Comparison of ENCODE assay signal across 8 cellular contexts in the genomic region with DNA sequence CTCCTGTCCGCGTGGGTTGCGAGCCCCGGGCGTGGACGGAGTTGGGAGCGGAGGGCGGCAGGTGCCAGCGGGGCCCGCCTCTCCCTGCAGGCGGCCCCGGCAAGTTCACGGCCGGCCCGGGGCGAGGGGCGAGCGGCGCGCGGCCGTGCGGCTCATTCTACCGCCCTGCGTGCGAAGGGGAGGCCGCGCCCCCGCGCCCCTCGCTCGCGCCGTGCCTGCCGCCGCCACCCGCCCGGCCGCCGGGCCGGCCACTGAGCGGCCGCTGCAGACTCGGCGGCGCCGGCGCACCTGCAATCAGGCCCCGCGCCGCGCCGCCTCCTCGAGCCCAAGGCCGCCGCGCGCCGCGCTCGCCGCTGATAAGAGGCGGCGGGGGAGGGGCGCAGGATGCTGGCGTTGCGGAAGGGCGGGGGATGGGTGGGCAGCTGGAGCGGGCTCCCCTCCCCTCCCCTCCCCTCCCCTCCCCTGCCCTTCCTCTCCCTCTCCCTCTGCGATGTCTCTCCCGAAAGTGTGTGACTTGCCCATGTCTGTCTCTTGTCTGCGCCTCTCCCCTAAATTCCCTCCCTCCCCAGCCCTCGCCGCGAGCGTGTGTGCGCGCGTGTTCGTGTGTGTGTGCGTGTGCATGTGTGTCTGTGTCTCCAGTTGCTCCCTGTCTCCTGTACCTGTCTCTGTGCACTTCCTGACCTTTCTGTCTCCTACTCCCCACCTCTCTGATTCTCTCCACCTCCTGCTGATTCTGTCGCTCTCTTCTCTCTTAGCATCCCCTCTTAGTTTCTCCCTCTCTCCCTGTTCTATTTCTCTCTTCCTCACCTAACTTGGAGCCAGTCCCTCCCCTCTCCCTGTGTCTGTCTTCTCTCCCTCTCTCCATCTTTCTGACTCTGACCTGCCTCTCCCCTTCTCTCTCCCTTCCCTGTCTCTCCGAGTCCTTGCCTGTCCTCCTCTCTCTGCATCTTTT.
DNase-seq lines count a peak whose midpoint lies in the region; ATAC-seq lines count a peak whose summit lies in the region.

No MANE protein-coding gene starts in this region.

- H3K27ac ChIP-seq in mucosa of rectum (ENCODE audit: low read depth in 2 of 2, low read length in 2 of 2): no peak overlapping the region

- ATAC-seq in Right ventricle myocardium inferior: peak; percentile 16
- no peak for ATAC-seq in HG03196 (IDR thresholded peaks at IDR 0.05; ENCODE audit: unreplicated experiment)
- ATAC-seq in GM18520 (IDR thresholded peaks at IDR 0.05; ENCODE audit: unreplicated experiment): no peak

- DNase-seq in Right ventricle myocardium inferior (ENCODE audit: missing footprints) (peak; percentile 74), cardiac septum (ENCODE audit: low spot score) (no peak), NCI-H460 (ENCODE audit: extremely low read depth, low read depth) (peak; percentile 18), ecto neural progenitor cell (ENCODE audit: low spot score) (peak; percentile 79)
- DNase-seq in stimulated activated CD4-positive, alpha-beta T cell treated with anti-CD3 and anti-CD28 coated beads, Interleukin-12 subunit alpha, Interleukin-12 subunit beta, amount 100 ng/mL, for 4 hours: no peak

- H3K9me3 ChIP-seq in mucosa of rectum (ENCODE audit: control insufficient read depth in 2 of 2, low read length in 2 of 2): no peaks in the 10 kb centered on the region

- intact Hi-C loops in Right ventricle myocardium inferior (cut with DNase I): loop anchor here (2.0 to 10.0 kb wide), 3 partner anchors 55 to 787 kb away; no protein-coding TSS in a partner anchor
- intact Hi-C loops in cardiac septum (cut with DNase I): loop anchor here (1.0 to 5.0 kb wide), 3 partner anchors 56 to 770 kb away; a partner anchor contains a TSS

- peak overlapping the region; percentile 33 to 38 for H3K4me3 ChIP-seq in mucosa of rectum (ENCODE audit: low read length in 2 of 2)

- H3K36me3 ChIP-seq in mucosa of rectum (ENCODE audit: control insufficient read depth in 2 of 2, insufficient read depth in 2 of 2, low read length in 2 of 2): no peaks in the 10 kb centered on the region

- peaks cover 0 to 7% of the 10 kb centered on the region in 2 donors for H3K4me1 ChIP-seq in mucosa of rectum (ENCODE audit: control insufficient read depth in 2 of 2, insufficient read depth in 2 of 2, low read length in 2 of 2)

- no peak overlapping the region for H3K9ac ChIP-seq in mucosa of rectum (ENCODE audit: low read depth in 1 of 2, low read length in 2 of 2)

- H3K27me3 ChIP-seq in mucosa of rectum (ENCODE audit: control insufficient read depth in 2 of 2, insufficient read depth in 2 of 2, low read length in 2 of 2): peaks cover 0 to 3% of the 10 kb centered on the region in 2 donors

Comparison
In these comparisons a context has a peak if more than half of its experiments do, and no peak if none do; other contexts are left out.
1. DNase-seq: peak in Right ventricle myocardium inferior (single experiment), NCI-H460 (single experiment) and ecto neural progenitor cell (single experiment); none in cardiac septum (single experiment) and stimulated activated CD4-positive, alpha-beta T cell treated with anti-CD3 and anti-CD28 coated beads, Interleukin-12 subunit alpha, Interleukin-12 subunit beta, amount 100 ng/mL, for 4 hours (single experiment).